ENCODE assay signal across 8 cellular contexts in the genomic region with DNA sequence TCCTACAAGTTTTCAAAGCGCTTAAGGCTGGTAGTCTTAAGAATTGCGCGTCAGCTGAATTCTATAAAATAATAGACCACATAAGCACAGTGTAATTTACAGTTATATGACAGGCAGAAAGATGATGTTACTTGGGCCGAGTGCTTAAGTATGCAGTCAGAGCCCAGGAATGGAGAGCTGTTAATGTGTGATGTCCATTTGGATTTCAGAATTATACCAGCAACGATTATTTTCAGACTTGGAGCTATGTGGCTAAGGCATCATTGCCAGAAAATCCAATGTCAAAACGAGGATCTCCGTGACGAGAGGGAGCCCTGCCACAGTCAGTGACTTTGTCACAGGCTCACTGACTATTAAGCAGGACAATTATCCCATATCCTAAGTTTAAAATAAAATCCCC. TPM values are rescaled to one million over a fixed set of nuclear protein-coding genes. Genes with fewer than 3 reads are reported as not detected.
A peak's percentile ranks its signal among the peaks of the same experiment; 100 is the strongest.
DNase-seq lines count a peak whose midpoint lies in the region; ATAC-seq and TF ChIP-seq lines count a peak whose summit lies in the region.

No MANE protein-coding gene starts in this region.

- H3K4me1 ChIP-seq in skeletal muscle tissue (ENCODE audit: control insufficient read depth in 3 of 3, insufficient read depth in 3 of 3, low read length in 3 of 3): peaks cover 26 to 45% (median 34%) of the 10 kb centered on the region in 3 donors

- H3K9ac ChIP-seq in skeletal muscle tissue (ENCODE audit: low read depth in 1 of 3, low read length in 3 of 3): no peak overlapping the region

- DNase-seq in GM04504 (ENCODE audit: low read depth): peak; percentile 76
- DNase-seq in glomerular visceral epithelial cell (ENCODE audit: extremely low spot score): peak; percentile 70
- DNase-seq in activated gamma-delta T cell (lab: John Stamatoyannopoulos, UW): no peak

- TF ChIP-seq CTCF in WI38 (IDR thresholded peaks at IDR 0.05; ENCODE audit: low read depth, low read length): no peak

- H3K9me3 ChIP-seq in skeletal muscle tissue (ENCODE audit: control insufficient read depth in 3 of 3, low read length in 3 of 3): no peaks in the 10 kb centered on the region

- H3K4me3 ChIP-seq in WI38 (ENCODE audit: low read depth, low read length) (peak overlapping the region; percentile 81), skeletal muscle tissue (ENCODE audit: low read length in 3 of 3) (peak overlapping the region in 1 of 3 donors; percentile 89)

- ATAC-seq in HG02610 (IDR thresholded peaks at IDR 0.05; ENCODE audit: unreplicated experiment): no peak
- ATAC-seq in HG03097 (IDR thresholded peaks at IDR 0.05; ENCODE audit: low FRiP score, unreplicated experiment): no peak
- ATAC-seq in HG03342 (IDR thresholded peaks at IDR 0.05; ENCODE audit: unreplicated experiment): no peak

- peak overlapping the region; percentile 99 for H3K27ac ChIP-seq in skeletal muscle tissue (ENCODE audit: low read depth, low read length)

- H3K27me3 ChIP-seq in skeletal muscle tissue (ENCODE audit: control insufficient read depth in 3 of 3, insufficient read depth in 3 of 3, low read length in 3 of 3): peaks cover 0 to 11% (median 0%) of the 10 kb centered on the region in 3 donors

- no peaks in the 10 kb centered on the region for H3K36me3 ChIP-seq in skeletal muscle tissue (ENCODE audit: control insufficient read depth in 3 of 3, insufficient read depth in 3 of 3, low read length in 3 of 3)

RNA-seq across cellular contexts. Expression of gene KLF7, which starts 3.4 kb away (rescaled TPM):
- total RNA-seq in skeletal muscle tissue: 13.6 TPM
